ENCODE assay signal across 3 cellular contexts in the genomic region with DNA sequence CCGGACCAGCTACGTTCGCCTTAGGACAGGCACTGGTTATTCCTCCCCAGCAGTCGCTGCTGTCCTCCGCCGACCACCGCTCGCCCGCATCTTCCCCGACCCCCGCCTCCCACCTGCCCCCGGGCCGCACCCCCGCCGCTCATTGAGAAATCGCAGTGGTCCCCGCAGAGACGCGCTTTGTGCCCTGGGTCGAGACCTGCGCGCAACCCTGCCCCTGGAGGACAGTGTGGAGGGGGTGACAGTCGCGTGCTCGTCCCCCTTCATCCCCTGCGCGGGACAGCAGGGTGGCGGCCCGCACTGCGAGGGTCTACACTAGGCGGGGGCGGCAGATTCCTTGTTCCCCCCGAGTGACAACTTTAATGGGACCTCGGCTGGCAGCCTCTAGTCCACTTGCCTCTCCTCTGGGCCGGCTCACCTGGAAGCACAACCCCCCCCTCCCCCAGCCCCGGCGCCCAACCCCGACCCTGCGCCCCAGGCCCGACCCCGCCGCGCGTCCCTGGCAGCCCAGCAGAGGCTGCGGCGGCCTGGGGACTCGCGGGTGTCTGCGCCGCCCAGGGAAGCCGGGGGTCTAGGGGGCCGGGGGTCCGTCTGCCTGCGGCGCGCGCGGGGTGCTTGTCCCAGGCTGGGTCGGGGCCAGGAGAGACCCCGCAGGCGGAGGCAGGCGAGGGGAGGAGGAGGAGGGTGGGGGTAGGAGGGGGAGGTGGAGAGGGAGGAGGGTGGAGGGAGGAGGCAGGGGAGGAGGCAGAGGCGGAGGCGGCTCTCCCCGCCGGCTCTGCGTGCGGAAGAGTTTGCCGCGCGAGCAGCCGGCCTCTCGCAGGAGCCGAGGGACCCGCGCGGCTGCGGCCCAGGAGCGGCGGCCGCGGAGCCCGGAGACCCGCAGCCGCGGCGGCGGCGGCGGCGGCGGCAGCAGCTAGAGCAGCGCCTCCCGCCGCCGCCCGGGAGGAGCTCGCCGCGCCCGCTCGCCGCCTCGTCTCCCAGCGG.
TF ChIP-seq lines count a peak whose summit lies in the region.

A gene with protein sequence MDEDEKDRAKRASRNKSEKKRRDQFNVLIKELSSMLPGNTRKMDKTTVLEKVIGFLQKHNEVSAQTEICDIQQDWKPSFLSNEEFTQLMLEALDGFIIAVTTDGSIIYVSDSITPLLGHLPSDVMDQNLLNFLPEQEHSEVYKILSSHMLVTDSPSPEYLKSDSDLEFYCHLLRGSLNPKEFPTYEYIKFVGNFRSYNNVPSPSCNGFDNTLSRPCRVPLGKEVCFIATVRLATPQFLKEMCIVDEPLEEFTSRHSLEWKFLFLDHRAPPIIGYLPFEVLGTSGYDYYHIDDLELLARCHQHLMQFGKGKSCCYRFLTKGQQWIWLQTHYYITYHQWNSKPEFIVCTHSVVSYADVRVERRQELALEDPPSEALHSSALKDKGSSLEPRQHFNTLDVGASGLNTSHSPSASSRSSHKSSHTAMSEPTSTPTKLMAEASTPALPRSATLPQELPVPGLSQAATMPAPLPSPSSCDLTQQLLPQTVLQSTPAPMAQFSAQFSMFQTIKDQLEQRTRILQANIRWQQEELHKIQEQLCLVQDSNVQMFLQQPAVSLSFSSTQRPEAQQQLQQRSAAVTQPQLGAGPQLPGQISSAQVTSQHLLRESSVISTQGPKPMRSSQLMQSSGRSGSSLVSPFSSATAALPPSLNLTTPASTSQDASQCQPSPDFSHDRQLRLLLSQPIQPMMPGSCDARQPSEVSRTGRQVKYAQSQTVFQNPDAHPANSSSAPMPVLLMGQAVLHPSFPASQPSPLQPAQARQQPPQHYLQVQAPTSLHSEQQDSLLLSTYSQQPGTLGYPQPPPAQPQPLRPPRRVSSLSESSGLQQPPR (plus strand): TSS at position 775 of the 981 bp plus-strand sequence. CDS start 84,616 bp downstream, outside the sequence.

TF ChIP-seq in GM23338, 12 proteins besides CTCF, POLR2A, EP300 and RAD21 (continued from another document and continues in another):
- TF ChIP-seq, protein P1, sequence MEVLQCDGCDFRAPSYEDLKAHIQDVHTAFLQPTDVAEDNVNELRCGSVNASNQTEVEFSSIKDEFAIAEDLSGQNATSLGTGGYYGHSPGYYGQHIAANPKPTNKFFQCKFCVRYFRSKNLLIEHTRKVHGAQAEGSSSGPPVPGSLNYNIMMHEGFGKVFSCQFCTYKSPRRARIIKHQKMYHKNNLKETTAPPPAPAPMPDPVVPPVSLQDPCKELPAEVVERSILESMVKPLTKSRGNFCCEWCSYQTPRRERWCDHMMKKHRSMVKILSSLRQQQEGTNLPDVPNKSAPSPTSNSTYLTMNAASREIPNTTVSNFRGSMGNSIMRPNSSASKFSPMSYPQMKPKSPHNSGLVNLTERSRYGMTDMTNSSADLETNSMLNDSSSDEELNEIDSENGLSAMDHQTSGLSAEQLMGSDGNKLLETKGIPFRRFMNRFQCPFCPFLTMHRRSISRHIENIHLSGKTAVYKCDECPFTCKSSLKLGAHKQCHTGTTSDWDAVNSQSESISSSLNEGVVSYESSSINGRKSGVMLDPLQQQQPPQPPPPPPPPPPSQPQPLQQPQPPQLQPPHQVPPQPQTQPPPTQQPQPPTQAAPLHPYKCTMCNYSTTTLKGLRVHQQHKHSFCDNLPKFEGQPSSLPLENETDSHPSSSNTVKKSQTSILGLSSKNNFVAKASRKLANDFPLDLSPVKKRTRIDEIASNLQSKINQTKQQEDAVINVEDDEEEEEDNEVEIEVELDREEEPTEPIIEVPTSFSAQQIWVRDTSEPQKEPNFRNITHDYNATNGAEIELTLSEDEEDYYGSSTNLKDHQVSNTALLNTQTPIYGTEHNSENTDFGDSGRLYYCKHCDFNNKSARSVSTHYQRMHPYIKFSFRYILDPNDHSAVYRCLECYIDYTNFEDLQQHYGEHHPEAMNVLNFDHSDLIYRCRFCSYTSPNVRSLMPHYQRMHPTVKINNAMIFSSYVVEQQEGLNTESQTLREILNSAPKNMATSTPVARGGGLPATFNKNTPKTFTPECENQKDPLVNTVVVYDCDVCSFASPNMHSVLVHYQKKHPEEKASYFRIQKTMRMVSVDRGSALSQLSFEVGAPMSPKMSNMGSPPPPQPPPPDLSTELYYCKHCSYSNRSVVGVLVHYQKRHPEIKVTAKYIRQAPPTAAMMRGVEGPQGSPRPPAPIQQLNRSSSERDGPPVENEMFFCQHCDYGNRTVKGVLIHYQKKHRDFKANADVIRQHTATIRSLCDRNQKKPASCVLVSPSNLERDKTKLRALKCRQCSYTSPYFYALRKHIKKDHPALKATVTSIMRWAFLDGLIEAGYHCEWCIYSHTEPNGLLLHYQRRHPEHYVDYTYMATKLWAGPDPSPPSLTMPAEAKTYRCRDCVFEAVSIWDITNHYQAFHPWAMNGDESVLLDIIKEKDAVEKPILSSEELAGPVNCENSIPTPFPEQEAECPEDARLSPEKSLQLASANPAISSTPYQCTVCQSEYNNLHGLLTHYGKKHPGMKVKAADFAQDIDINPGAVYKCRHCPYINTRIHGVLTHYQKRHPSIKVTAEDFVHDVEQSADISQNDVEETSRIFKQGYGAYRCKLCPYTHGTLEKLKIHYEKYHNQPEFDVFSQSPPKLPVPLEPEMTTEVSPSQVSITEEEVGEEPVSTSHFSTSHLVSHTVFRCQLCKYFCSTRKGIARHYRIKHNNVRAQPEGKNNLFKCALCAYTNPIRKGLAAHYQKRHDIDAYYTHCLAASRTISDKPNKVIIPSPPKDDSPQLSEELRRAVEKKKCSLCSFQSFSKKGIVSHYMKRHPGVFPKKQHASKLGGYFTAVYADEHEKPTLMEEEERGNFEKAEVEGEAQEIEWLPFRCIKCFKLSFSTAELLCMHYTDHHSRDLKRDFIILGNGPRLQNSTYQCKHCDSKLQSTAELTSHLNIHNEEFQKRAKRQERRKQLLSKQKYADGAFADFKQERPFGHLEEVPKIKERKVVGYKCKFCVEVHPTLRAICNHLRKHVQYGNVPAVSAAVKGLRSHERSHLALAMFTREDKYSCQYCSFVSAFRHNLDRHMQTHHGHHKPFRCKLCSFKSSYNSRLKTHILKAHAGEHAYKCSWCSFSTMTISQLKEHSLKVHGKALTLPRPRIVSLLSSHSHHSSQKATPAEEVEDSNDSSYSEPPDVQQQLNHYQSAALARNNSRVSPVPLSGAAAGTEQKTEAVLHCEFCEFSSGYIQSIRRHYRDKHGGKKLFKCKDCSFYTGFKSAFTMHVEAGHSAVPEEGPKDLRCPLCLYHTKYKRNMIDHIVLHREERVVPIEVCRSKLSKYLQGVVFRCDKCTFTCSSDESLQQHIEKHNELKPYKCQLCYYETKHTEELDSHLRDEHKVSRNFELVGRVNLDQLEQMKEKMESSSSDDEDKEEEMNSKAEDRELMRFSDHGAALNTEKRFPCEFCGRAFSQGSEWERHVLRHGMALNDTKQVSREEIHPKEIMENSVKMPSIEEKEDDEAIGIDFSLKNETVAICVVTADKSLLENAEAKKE (CRISPR knock-in tag; IDR thresholded peaks at IDR 0.05): no peak
- no peak for TF ChIP-seq NANOG (IDR thresholded peaks at IDR 0.05; ENCODE audit: borderline replicate concordance)

TF ChIP-seq in SK-N-SH treated with all-trans-retinoic acid at 6 μM for 48 hours, 23 proteins besides CTCF, POLR2A, EP300 and RAD21 (continued from another document):
- TF ChIP-seq, protein P2, sequence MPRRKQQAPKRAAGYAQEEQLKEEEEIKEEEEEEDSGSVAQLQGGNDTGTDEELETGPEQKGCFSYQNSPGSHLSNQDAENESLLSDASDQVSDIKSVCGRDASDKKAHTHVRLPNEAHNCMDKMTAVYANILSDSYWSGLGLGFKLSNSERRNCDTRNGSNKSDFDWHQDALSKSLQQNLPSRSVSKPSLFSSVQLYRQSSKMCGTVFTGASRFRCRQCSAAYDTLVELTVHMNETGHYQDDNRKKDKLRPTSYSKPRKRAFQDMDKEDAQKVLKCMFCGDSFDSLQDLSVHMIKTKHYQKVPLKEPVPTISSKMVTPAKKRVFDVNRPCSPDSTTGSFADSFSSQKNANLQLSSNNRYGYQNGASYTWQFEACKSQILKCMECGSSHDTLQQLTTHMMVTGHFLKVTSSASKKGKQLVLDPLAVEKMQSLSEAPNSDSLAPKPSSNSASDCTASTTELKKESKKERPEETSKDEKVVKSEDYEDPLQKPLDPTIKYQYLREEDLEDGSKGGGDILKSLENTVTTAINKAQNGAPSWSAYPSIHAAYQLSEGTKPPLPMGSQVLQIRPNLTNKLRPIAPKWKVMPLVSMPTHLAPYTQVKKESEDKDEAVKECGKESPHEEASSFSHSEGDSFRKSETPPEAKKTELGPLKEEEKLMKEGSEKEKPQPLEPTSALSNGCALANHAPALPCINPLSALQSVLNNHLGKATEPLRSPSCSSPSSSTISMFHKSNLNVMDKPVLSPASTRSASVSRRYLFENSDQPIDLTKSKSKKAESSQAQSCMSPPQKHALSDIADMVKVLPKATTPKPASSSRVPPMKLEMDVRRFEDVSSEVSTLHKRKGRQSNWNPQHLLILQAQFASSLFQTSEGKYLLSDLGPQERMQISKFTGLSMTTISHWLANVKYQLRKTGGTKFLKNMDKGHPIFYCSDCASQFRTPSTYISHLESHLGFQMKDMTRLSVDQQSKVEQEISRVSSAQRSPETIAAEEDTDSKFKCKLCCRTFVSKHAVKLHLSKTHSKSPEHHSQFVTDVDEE (CRISPR knock-in tag; IDR thresholded peaks at IDR 0.05): no peak

TF ChIP-seq in HepG2, 621 proteins besides CTCF, POLR2A, EP300 and RAD21 (continued from another document and continues in another):
- TF ChIP-seq TEAD3 (CRISPR knock-in tag; optimal IDR thresholded peaks at IDR 0.05; ENCODE audit: borderline replicate concordance): no peak
- TF ChIP-seq, protein P3, sequence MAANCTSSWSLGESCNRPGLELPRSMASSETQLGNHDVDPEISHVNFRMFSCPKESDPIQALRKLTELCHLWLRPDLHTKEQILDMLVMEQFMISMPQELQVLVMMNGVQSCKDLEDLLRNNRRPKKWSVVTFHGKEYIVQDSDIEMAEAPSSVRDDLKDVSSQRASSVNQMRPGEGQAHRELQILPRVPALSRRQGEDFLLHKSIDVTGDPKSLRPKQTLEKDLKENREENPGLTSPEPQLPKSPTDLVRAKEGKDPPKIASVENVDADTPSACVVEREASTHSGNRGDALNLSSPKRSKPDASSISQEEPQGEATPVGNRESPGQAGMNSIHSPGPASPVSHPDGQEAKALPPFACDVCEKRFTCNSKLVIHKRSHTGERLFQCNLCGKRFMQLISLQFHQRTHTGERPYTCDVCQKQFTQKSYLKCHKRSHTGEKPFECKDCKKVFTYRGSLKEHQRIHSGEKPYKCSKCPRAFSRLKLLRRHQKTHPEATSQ (CRISPR knock-in tag; IDR thresholded peaks at IDR 0.05; ENCODE audit: borderline replicate concordance): no peak
- TF ChIP-seq, protein P4, sequence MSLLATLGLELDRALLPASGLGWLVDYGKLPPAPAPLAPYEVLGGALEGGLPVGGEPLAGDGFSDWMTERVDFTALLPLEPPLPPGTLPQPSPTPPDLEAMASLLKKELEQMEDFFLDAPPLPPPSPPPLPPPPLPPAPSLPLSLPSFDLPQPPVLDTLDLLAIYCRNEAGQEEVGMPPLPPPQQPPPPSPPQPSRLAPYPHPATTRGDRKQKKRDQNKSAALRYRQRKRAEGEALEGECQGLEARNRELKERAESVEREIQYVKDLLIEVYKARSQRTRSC (CRISPR knock-in tag; IDR thresholded peaks at IDR 0.05; ENCODE audit: low read depth): no peak
- TF ChIP-seq ZBTB7B (CRISPR knock-in tag; IDR thresholded peaks at IDR 0.05): peak; percentile 79; the same call in 1 of the 2 replicates
- TF ChIP-seq BCL6 (CRISPR knock-in tag; IDR thresholded peaks at IDR 0.05): 0 out of 2 replicates have a peak, but pooled peaks have one; percentile 3
- TF ChIP-seq, protein P5, sequence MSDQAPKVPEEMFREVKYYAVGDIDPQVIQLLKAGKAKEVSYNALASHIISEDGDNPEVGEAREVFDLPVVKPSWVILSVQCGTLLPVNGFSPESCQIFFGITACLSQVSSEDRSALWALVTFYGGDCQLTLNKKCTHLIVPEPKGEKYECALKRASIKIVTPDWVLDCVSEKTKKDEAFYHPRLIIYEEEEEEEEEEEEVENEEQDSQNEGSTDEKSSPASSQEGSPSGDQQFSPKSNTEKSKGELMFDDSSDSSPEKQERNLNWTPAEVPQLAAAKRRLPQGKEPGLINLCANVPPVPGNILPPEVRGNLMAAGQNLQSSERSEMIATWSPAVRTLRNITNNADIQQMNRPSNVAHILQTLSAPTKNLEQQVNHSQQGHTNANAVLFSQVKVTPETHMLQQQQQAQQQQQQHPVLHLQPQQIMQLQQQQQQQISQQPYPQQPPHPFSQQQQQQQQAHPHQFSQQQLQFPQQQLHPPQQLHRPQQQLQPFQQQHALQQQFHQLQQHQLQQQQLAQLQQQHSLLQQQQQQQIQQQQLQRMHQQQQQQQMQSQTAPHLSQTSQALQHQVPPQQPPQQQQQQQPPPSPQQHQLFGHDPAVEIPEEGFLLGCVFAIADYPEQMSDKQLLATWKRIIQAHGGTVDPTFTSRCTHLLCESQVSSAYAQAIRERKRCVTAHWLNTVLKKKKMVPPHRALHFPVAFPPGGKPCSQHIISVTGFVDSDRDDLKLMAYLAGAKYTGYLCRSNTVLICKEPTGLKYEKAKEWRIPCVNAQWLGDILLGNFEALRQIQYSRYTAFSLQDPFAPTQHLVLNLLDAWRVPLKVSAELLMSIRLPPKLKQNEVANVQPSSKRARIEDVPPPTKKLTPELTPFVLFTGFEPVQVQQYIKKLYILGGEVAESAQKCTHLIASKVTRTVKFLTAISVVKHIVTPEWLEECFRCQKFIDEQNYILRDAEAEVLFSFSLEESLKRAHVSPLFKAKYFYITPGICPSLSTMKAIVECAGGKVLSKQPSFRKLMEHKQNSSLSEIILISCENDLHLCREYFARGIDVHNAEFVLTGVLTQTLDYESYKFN (CRISPR knock-in tag; conservative IDR thresholded peaks at IDR 0.05): no peak
- 0 out of 2 replicates have a peak, but pooled peaks have one; percentile 6 for TF ChIP-seq PHF21A (CRISPR knock-in tag; IDR thresholded peaks at IDR 0.05)
- no peak for TF ChIP-seq SATB2 (CRISPR knock-in tag; IDR thresholded peaks at IDR 0.05)
- no peak for TF ChIP-seq ZNF891 (CRISPR knock-in tag; IDR thresholded peaks at IDR 0.05)
- no peak for TF ChIP-seq EHMT2 (IDR thresholded peaks at IDR 0.05; ENCODE audit: borderline replicate concordance, low read depth, low read length)
- TF ChIP-seq ZC3H4 (CRISPR knock-in tag; IDR thresholded peaks at IDR 0.05; ENCODE audit: borderline replicate concordance): peak; percentile 60; the same call in 1 of the 2 replicates
- no peak for TF ChIP-seq ZNF329 (CRISPR knock-in tag; IDR thresholded peaks at IDR 0.05; ENCODE audit: low read depth)
- no peak for TF ChIP-seq HMG20B (CRISPR knock-in tag; conservative IDR thresholded peaks at IDR 0.05)
- no peak for TF ChIP-seq ZNF224 (CRISPR knock-in tag; IDR thresholded peaks at IDR 0.05)
- no peak for TF ChIP-seq GFI1 (CRISPR knock-in tag; IDR thresholded peaks at IDR 0.05; ENCODE audit: borderline replicate concordance)
- TF ChIP-seq TOPORS (CRISPR knock-in tag; IDR thresholded peaks at IDR 0.05): no peak
- TF ChIP-seq SALL1 (CRISPR knock-in tag; IDR thresholded peaks at IDR 0.05): peak; percentile 32; the same call in 1 of the 2 replicates
- 0 out of 2 replicates have a peak, but pooled peaks have one; percentile 45 for TF ChIP-seq ZSCAN31 (CRISPR knock-in tag; IDR thresholded peaks at IDR 0.05; ENCODE audit: low read depth)
- TF ChIP-seq ZFX (CRISPR knock-in tag; IDR thresholded peaks at IDR 0.05; ENCODE audit: low read depth): peak; percentile 44
- TF ChIP-seq CBX1 (IDR thresholded peaks at IDR 0.05; ENCODE audit: low read depth): peak; percentile 22
- TF ChIP-seq, protein P6, sequence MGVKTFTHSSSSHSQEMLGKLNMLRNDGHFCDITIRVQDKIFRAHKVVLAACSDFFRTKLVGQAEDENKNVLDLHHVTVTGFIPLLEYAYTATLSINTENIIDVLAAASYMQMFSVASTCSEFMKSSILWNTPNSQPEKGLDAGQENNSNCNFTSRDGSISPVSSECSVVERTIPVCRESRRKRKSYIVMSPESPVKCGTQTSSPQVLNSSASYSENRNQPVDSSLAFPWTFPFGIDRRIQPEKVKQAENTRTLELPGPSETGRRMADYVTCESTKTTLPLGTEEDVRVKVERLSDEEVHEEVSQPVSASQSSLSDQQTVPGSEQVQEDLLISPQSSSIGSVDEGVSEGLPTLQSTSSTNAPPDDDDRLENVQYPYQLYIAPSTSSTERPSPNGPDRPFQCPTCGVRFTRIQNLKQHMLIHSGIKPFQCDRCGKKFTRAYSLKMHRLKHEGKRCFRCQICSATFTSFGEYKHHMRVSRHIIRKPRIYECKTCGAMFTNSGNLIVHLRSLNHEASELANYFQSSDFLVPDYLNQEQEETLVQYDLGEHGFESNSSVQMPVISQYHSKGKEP (CRISPR knock-in tag; IDR thresholded peaks at IDR 0.05): 0 out of 2 replicates have a peak, but pooled peaks have one; percentile 25
